Comparison of ENCODE assay signal across 8 cellular contexts in the genomic region with DNA sequence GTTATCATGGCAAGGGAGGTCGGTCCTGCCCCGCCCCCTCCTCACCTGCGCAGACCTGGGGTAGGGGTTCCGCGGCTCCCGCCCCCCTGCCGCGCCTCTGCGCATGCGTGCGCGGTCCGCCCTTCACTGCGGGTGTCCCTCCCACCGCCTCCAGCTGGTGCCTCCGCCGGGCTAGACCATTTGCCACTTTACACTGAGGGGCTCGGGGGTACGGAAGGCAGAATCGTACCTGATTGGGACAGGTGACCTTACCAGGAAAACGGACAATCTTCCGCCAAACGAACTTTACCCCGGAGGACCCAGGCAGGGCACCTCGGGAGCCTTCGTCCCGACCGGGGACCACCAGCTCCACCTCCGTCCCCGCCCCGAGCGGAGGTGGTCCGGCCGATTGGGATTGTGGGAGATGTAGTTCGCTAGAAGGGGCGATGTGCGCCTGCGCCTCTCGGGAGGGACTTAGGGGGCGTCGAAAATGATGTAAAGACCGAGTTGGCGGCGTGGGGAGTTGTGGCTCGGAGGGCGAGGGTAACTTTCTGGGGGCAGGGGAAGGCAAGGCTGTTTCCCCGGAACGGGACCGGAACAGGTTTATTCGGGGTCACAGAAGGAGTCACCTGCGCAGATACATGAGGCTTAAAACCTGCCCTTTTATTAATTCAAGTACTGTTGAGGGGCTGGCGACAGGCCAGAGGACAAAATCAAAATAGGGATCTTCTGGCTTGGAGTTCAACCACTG. TPM values are rescaled to one million over a fixed set of nuclear protein-coding genes. Genes with fewer than 3 reads are reported as not detected.
DNase-seq lines count a peak whose midpoint lies in the region; ATAC-seq and TF ChIP-seq lines count a peak whose summit lies in the region.

A gene with protein sequence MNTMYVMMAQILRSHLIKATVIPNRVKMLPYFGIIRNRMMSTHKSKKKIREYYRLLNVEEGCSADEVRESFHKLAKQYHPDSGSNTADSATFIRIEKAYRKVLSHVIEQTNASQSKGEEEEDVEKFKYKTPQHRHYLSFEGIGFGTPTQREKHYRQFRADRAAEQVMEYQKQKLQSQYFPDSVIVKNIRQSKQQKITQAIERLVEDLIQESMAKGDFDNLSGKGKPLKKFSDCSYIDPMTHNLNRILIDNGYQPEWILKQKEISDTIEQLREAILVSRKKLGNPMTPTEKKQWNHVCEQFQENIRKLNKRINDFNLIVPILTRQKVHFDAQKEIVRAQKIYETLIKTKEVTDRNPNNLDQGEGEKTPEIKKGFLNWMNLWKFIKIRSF (minus strand): TSS at position 344 of the 730 bp plus-strand sequence. CDS start 2,323 bp downstream, outside the sequence.

- POLR2A ChIA-PET in naive thymus-derived CD8-positive, alpha-beta T cell (lab: Charles Lee): interaction anchor here (0.6 to 3.5 kb wide), 9 partner anchors 9 to 275 kb away, joined by 3 to 112 read pairs (median 4); a partner anchor contains a TSS

- no peaks in the 10 kb centered on the region for H3K27me3 Mint-ChIP-seq in activated T-helper 17 cell treated with anti-CD3 and anti-CD28 coated beads, Interleukin-2, amount 50 U/mL, for 72 hours
- H3K27me3 Mint-ChIP-seq in naive thymus-derived CD8-positive, alpha-beta T cell: no peaks in the 10 kb centered on the region

- DNase-seq in RKO (ENCODE audit: low spot score): peak; percentile 92
- peak; percentile 86 for DNase-seq in fibroblast of mammary gland (ENCODE audit: low read depth)
- peak; percentile 93 to 100 (median 96) for DNase-seq in naive thymus-derived CD8-positive, alpha-beta T cell
- peak; percentile 91 to 99 (median 94) for DNase-seq in stimulated activated naive CD4-positive, alpha-beta T cell (lab: John Stamatoyannopoulos, UW)

- H3K36me3 Mint-ChIP-seq in activated T-helper 17 cell treated with anti-CD3 and anti-CD28 coated beads, Interleukin-2, amount 50 U/mL, for 72 hours (ENCODE audit: low read depth): no peaks in the 10 kb centered on the region
- peaks cover 0 to 4% (median 0%) of the 10 kb centered on the region in 3 donors for H3K36me3 Mint-ChIP-seq in naive thymus-derived CD8-positive, alpha-beta T cell

- H3K9me2 ChIP-seq in DOHH2 (replicated peaks; ENCODE audit: control insufficient read depth, low read length): no peaks in the 10 kb centered on the region

- H3K79me2 ChIP-seq in DOHH2 (ENCODE audit: control insufficient read depth, low read length): no peaks in the 10 kb centered on the region

- peaks cover 11% of the 10 kb centered on the region for H3K4me1 ChIP-seq in DOHH2 (ENCODE audit: control insufficient read depth, low read length)

- 0 out of 2 replicates have a peak, but pooled peaks cover 5% of the 10 kb centered on the region for H3K27me3 ChIP-seq in DOHH2 (ENCODE audit: control insufficient read depth, low read length)

- H3F3A ChIP-seq in DOHH2 (ENCODE audit: control insufficient read depth, insufficient read depth): no peaks in the 10 kb centered on the region

- no peaks in the 10 kb centered on the region for H3K9me3 Mint-ChIP-seq in activated T-helper 17 cell treated with anti-CD3 and anti-CD28 coated beads, Interleukin-2, amount 50 U/mL, for 72 hours
- H3K9me3 Mint-ChIP-seq in naive thymus-derived CD8-positive, alpha-beta T cell: no peaks in the 10 kb centered on the region

- peak within 1 kb of the TSS; percentile 87 for H3K4me2 ChIP-seq in DOHH2 (ENCODE audit: low read length)

- ATAC-seq in GM21825 (IDR thresholded peaks at IDR 0.05; ENCODE audit: unreplicated experiment): peak; percentile 97
- peak; percentile 99 for ATAC-seq in activated T-helper 17 cell treated with anti-CD3 and anti-CD28 coated beads, Interleukin-2, amount 50 U/mL, for 72 hours (replicated peaks)
- peak; percentile 94 to 96 for ATAC-seq in naive thymus-derived CD8-positive, alpha-beta T cell

- peak within 1 kb of the TSS; percentile 98 for H3K27ac Mint-ChIP-seq in activated T-helper 17 cell treated with anti-CD3 and anti-CD28 coated beads, Interleukin-2, amount 50 U/mL, for 72 hours
- H3K27ac Mint-ChIP-seq in naive thymus-derived CD8-positive, alpha-beta T cell: peak within 1 kb of the TSS; percentile 90 to 98 (median 94)

- H3K4me1 Mint-ChIP-seq in activated T-helper 17 cell treated with anti-CD3 and anti-CD28 coated beads, Interleukin-2, amount 50 U/mL, for 72 hours: peaks cover 8% of the 10 kb centered on the region
- H3K4me1 Mint-ChIP-seq in naive thymus-derived CD8-positive, alpha-beta T cell: peaks cover 5 to 15% (median 10%) of the 10 kb centered on the region in 4 donors

- H4K20me1 ChIP-seq in DOHH2 (ENCODE audit: control insufficient read depth, insufficient read depth, low read depth, low read length): no peaks in the 10 kb centered on the region

- peak within 1 kb of the TSS; percentile 49 for H3K27ac ChIP-seq in DOHH2 (ENCODE audit: low read depth, low read length)
- H3K27ac ChIP-seq in KOPT-K1 (ENCODE audit: low read depth, low read length, poor library complexity, severe bottlenecking): peak within 1 kb of the TSS; percentile 52

- H3K4me3 ChIP-seq in DOHH2 (ENCODE audit: low read length) (peak within 1 kb of the TSS; percentile 87), fibroblast of mammary gland (ENCODE audit: control insufficient read depth, low read depth, low read length) (peak within 1 kb of the TSS; percentile 89)

- H3K9me3 ChIP-seq in DOHH2 (ENCODE audit: control insufficient read depth, insufficient read depth, low read length) (no peaks in the 10 kb centered on the region), KOPT-K1 (ENCODE audit: insufficient read depth, low read length, poor library complexity, severe bottlenecking) (no peaks in the 10 kb centered on the region)

- peak within 1 kb of the TSS; percentile 98 for H3K4me3 Mint-ChIP-seq in activated T-helper 17 cell treated with anti-CD3 and anti-CD28 coated beads, Interleukin-2, amount 50 U/mL, for 72 hours
- H3K4me3 Mint-ChIP-seq in naive thymus-derived CD8-positive, alpha-beta T cell: peak within 1 kb of the TSS; percentile 85 to 98 (median 91)

- H3K36me3 ChIP-seq in DOHH2 (ENCODE audit: control insufficient read depth, low read length): no peaks in the 10 kb centered on the region
- H3K36me3 ChIP-seq in KOPT-K1 (ENCODE audit: insufficient read depth, low read length): no peaks in the 10 kb centered on the region

- TF ChIP-seq CTCF in DOHH2 (IDR thresholded peaks at IDR 0.05; ENCODE audit: low read depth, low read length, poor library complexity, severe bottlenecking) (no peak), fibroblast of mammary gland (conservative IDR thresholded peaks at IDR 0.05; ENCODE audit: control insufficient read depth, insufficient read depth, low read depth, low read length) (no peak)

RNA-seq across cellular contexts. Expression of the gene that starts here (rescaled TPM):
- under 1 TPM; 0.54 to 0.79 TPM for total RNA-seq in activated T-helper 17 cell treated with anti-CD3 and anti-CD28 coated beads, Interleukin-2, amount 50 U/mL, for 72 hours
- 1 to 10 TPM; 1.6 to 2.1 TPM for total RNA-seq in naive thymus-derived CD8-positive, alpha-beta T cell
- 1 to 10 TPM in 1 of 3 donors, under 1 TPM in 2; 0.89 to 1.8 (median 0.94) TPM for polyA plus RNA-seq in naive thymus-derived CD8-positive, alpha-beta T cell

Comparison
In these comparisons a context has a peak if more than half of its experiments do, and no peak if none do; other contexts are left out.
1. Peak in every context shown above with its lines: DNase-seq, ATAC-seq, H3K4me3 ChIP-seq and H3K27ac ChIP-seq.
2. Peak in ATAC-seq in activated T-helper 17 cell treated with anti-CD3 and anti-CD28 coated beads, Interleukin-2, amount 50 U/mL, for 72 hours; RNA of the gene not detected or under 1 TPM.